ENCODE assay signal across 22 cellular contexts in genomic region chr2:149077861-149078260, GRCh38. TPM values are rescaled to one million over a fixed set of nuclear protein-coding genes. Genes with fewer than 3 reads are reported as not detected.
"Had no signal": no experiment of that assay in that cellular context is flagged by ENCODE, and none has a peak within 500 bp of the region (broad histone marks: within the 10 kb centered on the region; RNA-seq: fewer than 3 reads in every experiment).

No MANE protein-coding gene starts in this region.

- DNase-seq: activated CD4-positive, alpha-beta T cell treated with anti-CD3 and anti-CD28 coated beads, Interleukin-2, amount 50 U/mL, for 1 hour; activated CD8-positive, alpha-beta memory T cell treated with anti-CD3 and anti-CD28 coated beads for 24 hours; activated naive CD8-positive, alpha-beta T cell treated with anti-CD3 and anti-CD28 coated beads, Interleukin-2, amount 10 ng/mL, durations not matched to agents 7 days and 5 days; brain microvascular endothelial cell; cortex of kidney; effector CD4-positive, alpha-beta T cell; foreskin fibroblast; hippocampal formation; left colon; lower lobe of right lung; naive B cell; nucleus accumbens; stimulated activated CD4-positive, alpha-beta T cell treated with anti-CD3 and anti-CD28 coated beads, Interleukin-4, amount 100 ng/mL, for 4 hours; stimulated activated CD8-positive, alpha-beta memory T cell treated with anti-CD3 and anti-CD28 coated beads, Interleukin-4, amount 100 ng/mL, for 48 hours; stimulated activated naive CD8-positive, alpha-beta T cell treated with anti-CD3 and anti-CD28 coated beads, Interleukin-15, Interleukin-2, amounts not matched to agents 100 U/mL and 50 U/mL, for 24 hours; T-helper 2 cell; transverse colon had no signal

- H3K36me3 ChIP-seq: brain microvascular endothelial cell, lower lobe of right lung, right atrium auricular region, transverse colon had no signal

- H3K4me1 Mint-ChIP-seq: activated naive CD8-positive, alpha-beta T cell treated with anti-CD3 and anti-CD28 coated beads, Interleukin-2, amount 10 ng/mL, durations not matched to agents 7 days and 5 days had no signal

- H3K4me3 ChIP-seq: lower lobe of right lung, right atrium auricular region, skin epidermis, transverse colon had no signal

- H3K9me3 ChIP-seq: lower lobe of right lung, right atrium auricular region, transverse colon had no signal

- H3K27me3 ChIP-seq: brain microvascular endothelial cell, right atrium auricular region, transverse colon had no signal

- H3K36me3 Mint-ChIP-seq: activated naive CD8-positive, alpha-beta T cell treated with anti-CD3 and anti-CD28 coated beads, Interleukin-2, amount 10 ng/mL, durations not matched to agents 7 days and 5 days; naive B cell had no signal

- ATAC-seq: activated CD4-positive, CD25-positive, alpha-beta regulatory T cell treated with anti-CD3 and anti-CD28 coated beads, Interleukin-2, amount 50 U/mL, for 24 hours; left colon; lower lobe of right lung; stimulated activated naive CD8-positive, alpha-beta T cell treated with anti-CD3 and anti-CD28 coated beads, Interleukin-15, Interleukin-2, amounts not matched to agents 100 U/mL and 50 U/mL, for 24 hours had no signal

- H3K27ac Mint-ChIP-seq: activated naive CD8-positive, alpha-beta T cell treated with anti-CD3 and anti-CD28 coated beads, Interleukin-2, amount 10 ng/mL, durations not matched to agents 7 days and 5 days had no signal

- H3K27ac ChIP-seq: brain microvascular endothelial cell, lower lobe of right lung, right atrium auricular region, skin epidermis, transverse colon had no signal

- H3K4me3 Mint-ChIP-seq: activated naive CD8-positive, alpha-beta T cell treated with anti-CD3 and anti-CD28 coated beads, Interleukin-2, amount 10 ng/mL, durations not matched to agents 7 days and 5 days; naive B cell had no signal

- H3K4me1 ChIP-seq: right atrium auricular region had no signal

- H3K9me3 Mint-ChIP-seq: activated naive CD8-positive, alpha-beta T cell treated with anti-CD3 and anti-CD28 coated beads, Interleukin-2, amount 10 ng/mL, durations not matched to agents 7 days and 5 days had no signal

RNA-seq across cellular contexts. Expression of gene LYPD6B, which starts 39.4 kb away (rescaled TPM):
- total RNA-seq: activated naive CD8-positive, alpha-beta T cell treated with anti-CD3 and anti-CD28 coated beads, Interleukin-2, amount 10 ng/mL, durations not matched to agents 7 days and 5 days; mononuclear cell; posterior vena cava had no signal
